ENCODE assay signal across 9 cellular contexts in the genomic region with DNA sequence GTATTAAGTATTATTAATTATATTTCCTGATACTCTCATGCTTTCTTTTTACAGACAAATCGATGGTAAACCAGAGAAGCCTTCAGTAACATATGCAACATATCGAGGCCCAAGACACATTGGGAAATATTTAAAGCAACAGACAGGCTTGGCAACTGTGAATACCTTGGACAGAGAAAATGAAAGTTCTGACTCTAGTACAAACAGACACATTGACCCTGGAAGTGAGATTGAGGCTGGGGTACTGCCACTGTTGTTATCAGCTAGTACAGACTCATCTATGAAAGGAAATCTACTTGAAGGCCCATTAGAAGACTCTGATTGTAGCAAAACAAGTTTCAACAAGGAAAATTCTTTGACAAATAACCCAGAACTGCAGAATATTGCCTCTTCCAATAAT. TPM values are rescaled to one million over a fixed set of nuclear protein-coding genes. Genes with fewer than 3 reads are reported as not detected.
DNase-seq lines count a peak whose midpoint lies in the region; ATAC-seq and TF ChIP-seq lines count a peak whose summit lies in the region.
"Had no signal": no experiment of that assay in that cellular context is flagged by ENCODE, and none has a peak within 500 bp of the region (broad histone marks: within the 10 kb centered on the region; RNA-seq: fewer than 3 reads in every experiment).

No MANE protein-coding gene starts in this region.

- TF ChIP-seq RAD21 in SK-N-SH (IDR thresholded peaks at IDR 0.05; ENCODE audit: low read length), result no peak

- CTCF ChIA-PET in CD4-positive, alpha-beta T cell (lab: Charles Lee), result no interaction called here
- CTCF ChIA-PET in SK-N-SH (lab: Yijun Ruan, JAX), result interaction anchor here (0.6 to 1.3 kb wide), 3 partner anchors 78 to 152 kb away, joined by 3 to 5 read pairs (median 3); no protein-coding TSS in a partner anchor

- H3K9me3 ChIP-seq in CD4-positive, alpha-beta T cell (ENCODE audit: control insufficient read depth, low read length), result no peaks in the 10 kb centered on the region
- H3K9me3 ChIP-seq in SK-N-SH (no peaks in the 10 kb centered on the region), endocrine pancreas (ENCODE audit: control insufficient read depth, low read length) (no peaks in the 10 kb centered on the region)

- H2AFZ ChIP-seq in SK-N-SH (ENCODE audit: low read depth), result no peak overlapping the region; the same call in 1 of the 2 replicates

- H3K4me2 ChIP-seq in SK-N-SH, result peak overlapping the region; percentile 76; the same call in 1 of the 2 replicates

- H3F3A ChIP-seq in SK-N-SH (replicated peaks; ENCODE audit: insufficient read depth), result peaks cover 19% of the 10 kb centered on the region

- H4K20me1 ChIP-seq in SK-N-SH (ENCODE audit: insufficient read depth), result no peaks in the 10 kb centered on the region

- intact Hi-C loops in CD4-positive, alpha-beta T cell (cut with DNase I, micrococcal nuclease), result no loop called here
- intact Hi-C loops in posterior vena cava (cut with DNase I), result no loop called here

- no peaks in the 10 kb centered on the region for H3K36me3 Mint-ChIP-seq in CD4-positive, alpha-beta T cell (ENCODE audit: low read depth)

- H3K27me3 Mint-ChIP-seq in CD4-positive, alpha-beta T cell, result no peaks in the 10 kb centered on the region

- no peak for DNase-seq in CD4-positive, alpha-beta T cell
- DNase-seq in SK-N-SH (no peak), pons (ENCODE audit: low spot score) (peak; percentile 11), COLO668 (lab: John Stamatoyannopoulos, UW; ENCODE audit: unreplicated experiment) (no peak), posterior vena cava (ENCODE audit: low spot score) (no peak), SW480 (ENCODE audit: low spot score) (no peak)
- DNase-seq: NCI-H1105 had no signal

- no peak overlapping the region for H3K27ac ChIP-seq in CD4-positive, alpha-beta T cell (ENCODE audit: low read depth, low read length)
- peak overlapping the region; percentile 67 to 92 for H3K27ac ChIP-seq in SK-N-SH (ENCODE audit: low read depth in 2 of 2, low read length in 1 of 2)

- H3K4me1 ChIP-seq in SK-N-SH (ENCODE audit: control insufficient read depth in 1 of 2, insufficient read depth in 2 of 2, low read depth in 1 of 2, low read length in 1 of 2) (peaks cover 8 to 16% of the 10 kb centered on the region in 2 experiments; a peak in 2 of 4 replicates), endocrine pancreas (ENCODE audit: control insufficient read depth, insufficient read depth, low read length) (peaks cover 15% of the 10 kb centered on the region)

- TF ChIP-seq EP300 in SK-N-SH (IDR thresholded peaks at IDR 0.05; ENCODE audit: borderline replicate concordance in 1 of 2, low read depth in 1 of 2, low read length in 1 of 2), result no peak

- peaks cover 26% of the 10 kb centered on the region for H3K4me1 Mint-ChIP-seq in CD4-positive, alpha-beta T cell (ENCODE audit: low read depth)

- H3K79me2 ChIP-seq in SK-N-SH (ENCODE audit: insufficient read depth), result no peaks in the 10 kb centered on the region

- H3K4me3 ChIP-seq in SK-N-SH (ENCODE audit: low read depth in 2 of 2, low read length in 1 of 2), result peak overlapping the region in 1 of 2 experiments; percentile 13; a peak in 1 of 4 replicates
- H3K4me3 ChIP-seq in endocrine pancreas (ENCODE audit: control insufficient read depth, insufficient read depth, low read length), result peak overlapping the region; percentile 66

- no peaks in the 10 kb centered on the region for H3K27me3 ChIP-seq in CD4-positive, alpha-beta T cell (ENCODE audit: control insufficient read depth, insufficient read depth, low read length)
- no peaks in the 10 kb centered on the region for H3K27me3 ChIP-seq in SK-N-SH (ENCODE audit: insufficient read depth)
- H3K27me3 ChIP-seq in endocrine pancreas (ENCODE audit: control insufficient read depth, insufficient read depth, low read length), result no peaks in the 10 kb centered on the region

- H3K27ac Mint-ChIP-seq in CD4-positive, alpha-beta T cell, result peak overlapping the region; percentile 66

- H3K4me3 Mint-ChIP-seq in CD4-positive, alpha-beta T cell, result peak overlapping the region; percentile 4

- POLR2A ChIA-PET in CD4-positive, alpha-beta T cell (lab: Charles Lee), result interaction anchor here (0.7 to 1.2 kb wide), 2 partner anchors 21 to 24 kb away, joined by 3 read pairs; no protein-coding TSS in a partner anchor
- POLR2A ChIA-PET in SK-N-SH (lab: Yijun Ruan, JAX), result no interaction called here

- H3K9me2 ChIP-seq in SK-N-SH, result no peaks in the 10 kb centered on the region

- TF ChIP-seq CTCF in CD4-positive, alpha-beta T cell (IDR thresholded peaks at IDR 0.05), result no peak
- TF ChIP-seq CTCF in SK-N-SH (IDR thresholded peaks at IDR 0.05), result no peak

- H3K9me3 Mint-ChIP-seq in CD4-positive, alpha-beta T cell, result no peaks in the 10 kb centered on the region

- ATAC-seq in CD4-positive, alpha-beta T cell (ENCODE audit: poor library complexity), result no peak
- no peak for ATAC-seq in GM21528 (IDR thresholded peaks at IDR 0.05; ENCODE audit: low FRiP score, unreplicated experiment)

- 60% methylated on average over 2 of the region's 2 CpGs for WGBS in SK-N-SH (ENCODE audit: low lambda C conversion rate)

- H3K36me3 ChIP-seq in SK-N-SH (replicated peaks in 1 of 2; ENCODE audit: control insufficient read depth in 1 of 2, insufficient read depth in 2 of 2, low read length in 1 of 2) (no peaks in the 10 kb centered on the region), endocrine pancreas (ENCODE audit: control insufficient read depth, insufficient read depth, low read length) (no peaks in the 10 kb centered on the region)

- peak overlapping the region; percentile 13; the same call in 1 of the 2 replicates for H3K9ac ChIP-seq in SK-N-SH
- H3K9ac ChIP-seq in endocrine pancreas (ENCODE audit: control insufficient read depth, insufficient read depth, low read length), result no peak overlapping the region

TF ChIP-seq in SK-N-SH, 30 proteins besides CTCF, POLR2A, EP300 and RAD21:
- TF ChIP-seq, protein P1, sequence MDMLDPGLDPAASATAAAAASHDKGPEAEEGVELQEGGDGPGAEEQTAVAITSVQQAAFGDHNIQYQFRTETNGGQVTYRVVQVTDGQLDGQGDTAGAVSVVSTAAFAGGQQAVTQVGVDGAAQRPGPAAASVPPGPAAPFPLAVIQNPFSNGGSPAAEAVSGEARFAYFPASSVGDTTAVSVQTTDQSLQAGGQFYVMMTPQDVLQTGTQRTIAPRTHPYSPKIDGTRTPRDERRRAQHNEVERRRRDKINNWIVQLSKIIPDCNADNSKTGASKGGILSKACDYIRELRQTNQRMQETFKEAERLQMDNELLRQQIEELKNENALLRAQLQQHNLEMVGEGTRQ (IDR thresholded peaks at IDR 0.05; ENCODE audit: borderline replicate concordance, low read depth, low read length), result no peak
- TF ChIP-seq TCF12 (IDR thresholded peaks at IDR 0.05), result no peak
- TF ChIP-seq, protein P2, sequence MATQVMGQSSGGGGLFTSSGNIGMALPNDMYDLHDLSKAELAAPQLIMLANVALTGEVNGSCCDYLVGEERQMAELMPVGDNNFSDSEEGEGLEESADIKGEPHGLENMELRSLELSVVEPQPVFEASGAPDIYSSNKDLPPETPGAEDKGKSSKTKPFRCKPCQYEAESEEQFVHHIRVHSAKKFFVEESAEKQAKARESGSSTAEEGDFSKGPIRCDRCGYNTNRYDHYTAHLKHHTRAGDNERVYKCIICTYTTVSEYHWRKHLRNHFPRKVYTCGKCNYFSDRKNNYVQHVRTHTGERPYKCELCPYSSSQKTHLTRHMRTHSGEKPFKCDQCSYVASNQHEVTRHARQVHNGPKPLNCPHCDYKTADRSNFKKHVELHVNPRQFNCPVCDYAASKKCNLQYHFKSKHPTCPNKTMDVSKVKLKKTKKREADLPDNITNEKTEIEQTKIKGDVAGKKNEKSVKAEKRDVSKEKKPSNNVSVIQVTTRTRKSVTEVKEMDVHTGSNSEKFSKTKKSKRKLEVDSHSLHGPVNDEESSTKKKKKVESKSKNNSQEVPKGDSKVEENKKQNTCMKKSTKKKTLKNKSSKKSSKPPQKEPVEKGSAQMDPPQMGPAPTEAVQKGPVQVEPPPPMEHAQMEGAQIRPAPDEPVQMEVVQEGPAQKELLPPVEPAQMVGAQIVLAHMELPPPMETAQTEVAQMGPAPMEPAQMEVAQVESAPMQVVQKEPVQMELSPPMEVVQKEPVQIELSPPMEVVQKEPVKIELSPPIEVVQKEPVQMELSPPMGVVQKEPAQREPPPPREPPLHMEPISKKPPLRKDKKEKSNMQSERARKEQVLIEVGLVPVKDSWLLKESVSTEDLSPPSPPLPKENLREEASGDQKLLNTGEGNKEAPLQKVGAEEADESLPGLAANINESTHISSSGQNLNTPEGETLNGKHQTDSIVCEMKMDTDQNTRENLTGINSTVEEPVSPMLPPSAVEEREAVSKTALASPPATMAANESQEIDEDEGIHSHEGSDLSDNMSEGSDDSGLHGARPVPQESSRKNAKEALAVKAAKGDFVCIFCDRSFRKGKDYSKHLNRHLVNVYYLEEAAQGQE (IDR thresholded peaks at IDR 0.05; ENCODE audit: low read depth, low read length), result peak; percentile 86
TF ChIP-seq in SK-N-SH: peak in this region for 1.

RNA-seq across cellular contexts. Expression of a gene that starts 50.0 kb away (rescaled TPM):
- total RNA-seq in CD4-positive, alpha-beta T cell, result 1 to 10 TPM; 2.2 to 2.4 TPM
- 2.4 and 2.8 TPM in 2 replicates for polyA plus RNA-seq in SK-N-SH (2012; rRNA removed)
- 2.7 TPM in 2 replicates for polyA plus RNA-seq in SK-N-SH (2012; cell fraction: cytosol; rRNA removed)
- polyA plus RNA-seq in SK-N-SH (2012; cell fraction: nucleus; rRNA removed), result 4.8 and 10.2 TPM in 2 replicates
- total RNA-seq in posterior vena cava, result 10 to 100 TPM; 21.6 to 21.8 TPM

Comparison
In these comparisons a context has a peak if more than half of its experiments do, and no peak if none do; other contexts are left out.
1. RNA of a gene that starts 50.0 kb away (total RNA-seq): 21.6 to 21.8 TPM in posterior vena cava; 2.2 to 2.4 TPM in CD4-positive, alpha-beta T cell; every median in the first group is over 4 times any median in the second.